1 cellular context compared by ENCODE assay signal in genomic region chr19:48668761-48669160, GRCh38.
TF ChIP-seq lines count a peak whose summit lies in the region.

No MANE protein-coding gene starts in this region.

TF ChIP-seq in K562, 482 proteins besides CTCF, POLR2A, EP300 and RAD21:
- TF ChIP-seq EP400 (IDR thresholded peaks at IDR 0.05): no peak
- TF ChIP-seq ATF3 (IDR thresholded peaks at IDR 0.05): peak; percentile 69; the same call in 1 of the 2 replicates
- TF ChIP-seq ATF3 (CRISPR knock-in tag; conservative IDR thresholded peaks at IDR 0.05): no peak
- TF ChIP-seq ZNF133 (CRISPR knock-in tag; IDR thresholded peaks at IDR 0.05): no peak
- no peak for TF ChIP-seq CBX1 (IDR thresholded peaks at IDR 0.05; ENCODE audit: low read depth)
